8 cellular contexts compared by ENCODE assay signal in genomic region chr19:13234518-13234917, GRCh38.
DNase-seq lines count a peak whose midpoint lies in the region; TF ChIP-seq lines count a peak whose summit lies in the region.

No MANE protein-coding gene starts in this region.

- DNase-seq in NT2/D1 (ENCODE audit: low read depth, low spot score) (peak; percentile 47), activated T-cell treated with anti-CD3 and anti-CD28 coated beads for 4 hours (peak; percentile 42), foreskin melanocyte (peak; percentile 38), NCI-H146 treated with DMSO at 0.1 percent for 48 hours (lab: John Stamatoyannopoulos, UW; ENCODE audit: unreplicated experiment) (no peak), 8988T (no peak), DMS79 treated with DMSO at 0.1 percent for 48 hours (lab: John Stamatoyannopoulos, UW) (no peak)
- DNase-seq in stimulated activated CD4-positive, alpha-beta T cell treated with anti-CD3 and anti-CD28 coated beads, Interleukin-2, amount 100 ng/mL, for 24 hours = peak; percentile 71 to 72

- H3K9ac ChIP-seq in NT2/D1 (ENCODE audit: insufficient read length, low read depth) = no peak overlapping the region

- H3K4me3 ChIP-seq in NT2/D1 (ENCODE audit: insufficient read length, low read depth) = no peak overlapping the region

- H3K27me3 ChIP-seq in NT2/D1 (ENCODE audit: insufficient read depth, insufficient read length) = no peaks in the 10 kb centered on the region

- peaks cover 16% of the 10 kb centered on the region for H3K4me1 ChIP-seq in NT2/D1 (ENCODE audit: insufficient read depth, insufficient read length)

- H3K36me3 ChIP-seq in NT2/D1 (ENCODE audit: insufficient read depth, insufficient read length, low read length) = no peaks in the 10 kb centered on the region

- no peaks in the 10 kb centered on the region for H3K9me3 ChIP-seq in NT2/D1 (ENCODE audit: insufficient read depth, low read length)

- TF ChIP-seq CTCF in GM12874 (IDR thresholded peaks at IDR 0.05; ENCODE audit: insufficient read depth, low read depth, low read length) = peak; percentile 91

Comparison
In these comparisons a context has a peak if more than half of its experiments do, and no peak if none do; other contexts are left out.
1. DNase-seq: peak in NT2/D1 (single experiment), activated T-cell treated with anti-CD3 and anti-CD28 coated beads for 4 hours (single experiment), foreskin melanocyte (single experiment) and stimulated activated CD4-positive, alpha-beta T cell treated with anti-CD3 and anti-CD28 coated beads, Interleukin-2, amount 100 ng/mL, for 24 hours (2 of 2); none in NCI-H146 treated with DMSO at 0.1 percent for 48 hours (single experiment), 8988T (single experiment) and DMS79 treated with DMSO at 0.1 percent for 48 hours (single experiment).